ENCODE assay signal across 8 cellular contexts in the genomic region with DNA sequence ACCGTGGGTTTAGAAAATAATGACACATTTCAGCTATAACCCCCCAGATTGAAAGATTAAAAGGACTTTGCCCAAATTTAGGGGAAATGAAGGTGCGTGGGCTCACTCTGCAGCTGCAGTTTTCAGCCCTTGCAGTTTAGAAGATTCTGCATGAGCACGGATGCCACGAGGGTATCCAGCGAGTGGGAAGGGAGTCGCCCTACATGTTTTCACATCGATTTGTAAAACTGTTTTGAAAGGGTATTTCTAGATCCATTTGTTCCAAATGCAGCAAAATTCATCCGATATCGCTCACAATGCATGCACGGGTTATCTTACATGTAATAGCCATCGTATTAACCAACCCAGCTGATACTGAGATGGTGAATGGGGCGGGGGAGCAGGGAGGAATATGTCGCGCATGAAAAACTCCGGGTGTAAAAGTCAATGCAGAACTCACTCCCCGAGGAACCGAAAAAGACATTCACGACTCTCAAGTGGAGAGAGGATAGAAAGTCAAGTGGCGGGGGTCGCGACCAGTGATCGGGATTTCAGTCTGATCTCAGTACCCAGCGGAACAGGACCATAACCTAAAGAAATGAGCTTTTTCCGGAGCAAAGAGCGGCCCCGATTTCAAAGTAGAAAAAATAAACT. TPM values are rescaled to one million over a fixed set of nuclear protein-coding genes. Genes with fewer than 3 reads are reported as not detected.
DNase-seq lines count a peak whose midpoint lies in the region; ATAC-seq and FAIRE-seq lines count a peak whose summit lies in the region.

No MANE protein-coding gene starts in this region.

- no peak for FAIRE-seq in RCC 7860 (lab: Jason Lieb, UNC)

- H3K9me3 Mint-ChIP-seq in CD8-positive, alpha-beta memory T cell: peaks cover 0 to 3% (median 0%) of the 10 kb centered on the region in 5 donors

- H3K36me3 Mint-ChIP-seq in CD8-positive, alpha-beta memory T cell: peaks cover 0 to 17% (median 0%) of the 10 kb centered on the region in 3 donors

- H3K27me3 Mint-ChIP-seq in CD8-positive, alpha-beta memory T cell: peaks cover 4 to 12% of the 10 kb centered on the region in 2 donors

- POLR2A ChIA-PET in CD8-positive, alpha-beta memory T cell (lab: Charles Lee): interaction anchor here (0.5 to 1.8 kb wide), 6 partner anchors 9 to 161 kb away, joined by 3 to 12 read pairs (median 4); no protein-coding TSS in a partner anchor

- no peak for ATAC-seq in HG02981 (IDR thresholded peaks at IDR 0.05; ENCODE audit: unreplicated experiment)

- peaks cover 18 to 37% (median 22%) of the 10 kb centered on the region in 3 donors for H3K4me1 Mint-ChIP-seq in CD8-positive, alpha-beta memory T cell

- H3K27me3 ChIP-seq in CD8-positive, alpha-beta memory T cell (ENCODE audit: insufficient read depth, low read length, poor library complexity, severe bottlenecking): peaks cover 3% of the 10 kb centered on the region
- peaks cover 37% of the 10 kb centered on the region for H3K27me3 ChIP-seq in thymus (ENCODE audit: control insufficient read depth, insufficient read depth)

- peak overlapping the region; percentile 89 for H3K4me3 ChIP-seq in CD8-positive, alpha-beta memory T cell (ENCODE audit: low read length)
- peak overlapping the region; percentile 72 for H3K4me3 ChIP-seq in thymus (ENCODE audit: low read length)

- under 1% methylated on average over 26 of the region's 26 CpGs for WGBS in thymus

- H3K27ac ChIP-seq in CD8-positive, alpha-beta memory T cell (ENCODE audit: low read depth, low read length): peak overlapping the region; percentile 80
- peak overlapping the region; percentile 92 for H3K27ac ChIP-seq in thymus (ENCODE audit: low read depth)

- H3K36me3 ChIP-seq in CD8-positive, alpha-beta memory T cell (ENCODE audit: insufficient read depth, low read length): no peaks in the 10 kb centered on the region
- no peaks in the 10 kb centered on the region for H3K36me3 ChIP-seq in thymus (ENCODE audit: control insufficient read depth, insufficient read depth)

- no peaks in the 10 kb centered on the region for H3K9me3 ChIP-seq in CD8-positive, alpha-beta memory T cell (ENCODE audit: low read length)
- H3K9me3 ChIP-seq in thymus (ENCODE audit: control insufficient read depth): no peaks in the 10 kb centered on the region

- DNase-seq in CD8-positive, alpha-beta memory T cell: peak in 3 of 5 donors; percentile 42 to 60 (median 56)
- DNase-seq in NCI-H82 (lab: John Stamatoyannopoulos, UW) (peak; percentile 76), astrocyte of the hippocampus (ENCODE audit: low read depth, low spot score) (peak; percentile 33), lung microvascular endothelial cell (ENCODE audit: low read depth in 2 of 2) (peak; percentile 25 to 47), RCC 7860 (ENCODE audit: low spot score) (no peak), SHP77 (lab: John Stamatoyannopoulos, UW) (no peak)

- peaks cover 12% of the 10 kb centered on the region for H3K4me1 ChIP-seq in CD8-positive, alpha-beta memory T cell (ENCODE audit: insufficient read depth, low read length)
- H3K4me1 ChIP-seq in thymus (ENCODE audit: control insufficient read depth, insufficient read depth, low read length): peaks cover 31% of the 10 kb centered on the region

- H3K4me3 Mint-ChIP-seq in CD8-positive, alpha-beta memory T cell: peak overlapping the region; percentile 95 to 100 (median 99)

- CTCF ChIA-PET in CD8-positive, alpha-beta memory T cell (lab: Charles Lee): interaction anchor here (0.8 to 6.2 kb wide), 13 partner anchors 9 to 383 kb away, joined by 3 to 37 read pairs (median 4); no protein-coding TSS in a partner anchor

- peak overlapping the region; percentile 98 to 100 (median 100) for H3K27ac Mint-ChIP-seq in CD8-positive, alpha-beta memory T cell

RNA-seq across cellular contexts. Expression of a gene that starts 4.9 kb away (rescaled TPM):
- 100 to 1,000 TPM; 784 to 792 TPM for total RNA-seq in CD8-positive, alpha-beta memory T cell
- polyA plus RNA-seq in CD8-positive, alpha-beta memory T cell: 72.4 TPM
- 80.6 and 141 TPM in 2 replicates for total RNA-seq in lung microvascular endothelial cell
- 16.0 TPM for polyA plus RNA-seq in thymus

RNA-seq across cellular contexts. Expression of a gene that starts 52.3 kb away (rescaled TPM):
- total RNA-seq in CD8-positive, alpha-beta memory T cell: 10 to 100 TPM; 22.8 to 29.6 TPM
- polyA plus RNA-seq in CD8-positive, alpha-beta memory T cell: 4.2 TPM
- 8.3 and 14.8 TPM in 2 replicates for total RNA-seq in lung microvascular endothelial cell
- polyA plus RNA-seq in thymus: 10.7 TPM

Comparison
In these comparisons a context has a peak if more than half of its experiments do, and no peak if none do; other contexts are left out.
1. DNase-seq: peak in CD8-positive, alpha-beta memory T cell (3 of 5), NCI-H82 (single experiment), astrocyte of the hippocampus (single experiment) and lung microvascular endothelial cell (2 of 2); none in RCC 7860 (single experiment) and SHP77 (0 of 2).